ENCODE assay signal across 21 cellular contexts in the genomic region with DNA sequence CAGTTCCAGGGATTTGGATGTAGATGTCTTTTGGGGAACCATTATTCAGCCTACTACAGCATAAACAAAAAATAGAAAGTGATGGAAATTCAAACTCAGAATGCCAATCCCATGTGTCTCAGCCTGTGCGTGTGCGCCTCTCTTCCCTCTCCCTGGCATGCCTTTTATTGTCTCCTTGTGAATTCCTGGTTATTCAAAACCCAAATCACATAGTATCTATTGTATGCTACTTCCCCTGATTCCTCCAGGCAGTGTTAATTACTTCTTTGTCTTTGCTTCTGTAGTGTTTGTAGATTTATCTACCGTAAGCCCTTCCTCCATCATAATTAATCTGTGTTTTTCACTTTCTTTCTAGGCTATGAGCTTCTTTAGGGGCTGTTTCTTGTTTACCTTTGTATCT.
"Had no signal": no experiment of that assay in that cellular context is flagged by ENCODE, and none has a peak within 500 bp of the region (broad histone marks: within the 10 kb centered on the region; RNA-seq: fewer than 3 reads in every experiment).

No MANE protein-coding gene starts in this region.

- H3K27me3 Mint-ChIP-seq: activated CD4-positive, alpha-beta memory T cell treated with anti-CD3 and anti-CD28 coated beads, Interleukin-2, amount 10 ng/mL, durations not matched to agents 7 days and 5 days; naive thymus-derived CD4-positive, alpha-beta T cell had no signal

- H3K27ac Mint-ChIP-seq: activated CD4-positive, alpha-beta memory T cell treated with anti-CD3 and anti-CD28 coated beads, Interleukin-2, amount 10 ng/mL, durations not matched to agents 7 days and 5 days; naive thymus-derived CD4-positive, alpha-beta T cell; stimulated activated effector memory CD8-positive, alpha-beta T cell treated with anti-CD3 and anti-CD28 coated beads, Interleukin-12 subunit alpha, Interleukin-12 subunit beta, amount 100 ng/mL, for 72 hours had no signal

- H3K36me3 ChIP-seq: cardiac muscle cell, ovary, upper lobe of right lung had no signal

- DNase-seq: activated CD4-positive, alpha-beta memory T cell treated with anti-CD3 and anti-CD28 coated beads, Interleukin-2, amount 10 ng/mL, durations not matched to agents 7 days and 5 days; activated CD4-positive, alpha-beta T cell treated with anti-CD3 and anti-CD28 coated beads for 48 hours; activated CD4-positive, CD25-positive, alpha-beta regulatory T cell; activated naive CD4-positive, alpha-beta T cell treated with anti-CD3 and anti-CD28 coated beads, Interleukin-2, amount 50 U/mL, for 16 hours; activated T-cell treated with anti-CD3 and anti-CD28 coated beads, Interleukin-2, amount 50 U/mL, for 1 hour; heart right ventricle; left lung; mucosa of descending colon; naive thymus-derived CD4-positive, alpha-beta T cell; ovary; stimulated activated CD4-positive, alpha-beta T cell treated with anti-CD3 and anti-CD28 coated beads, Interleukin-4, amount 100 ng/mL, for 24 hours; stomach; T-helper 1 cell; T-helper 9 cell; upper lobe of right lung had no signal

- H3K4me1 ChIP-seq: left lung, stomach, upper lobe of right lung had no signal

- H3K27ac ChIP-seq: cardiac muscle cell, esophagus muscularis mucosa, gastroesophageal sphincter, heart right ventricle, left lung, ovary, stomach, upper lobe of right lung had no signal

- H3K9me3 Mint-ChIP-seq: activated CD4-positive, alpha-beta memory T cell treated with anti-CD3 and anti-CD28 coated beads, Interleukin-2, amount 10 ng/mL, durations not matched to agents 7 days and 5 days; stimulated activated effector memory CD8-positive, alpha-beta T cell treated with anti-CD3 and anti-CD28 coated beads, Interleukin-12 subunit alpha, Interleukin-12 subunit beta, amount 100 ng/mL, for 72 hours had no signal

- H3K4me3 ChIP-seq: cardiac muscle cell, esophagus muscularis mucosa, gastroesophageal sphincter, heart right ventricle, left lung, mucosa of descending colon, ovary, smooth muscle cell, stomach, upper lobe of right lung had no signal

- H3K4me3 Mint-ChIP-seq: activated CD4-positive, alpha-beta memory T cell treated with anti-CD3 and anti-CD28 coated beads, Interleukin-2, amount 10 ng/mL, durations not matched to agents 7 days and 5 days; naive thymus-derived CD4-positive, alpha-beta T cell; stimulated activated effector memory CD8-positive, alpha-beta T cell treated with anti-CD3 and anti-CD28 coated beads, Interleukin-12 subunit alpha, Interleukin-12 subunit beta, amount 100 ng/mL, for 72 hours had no signal

- H3K27me3 ChIP-seq: cardiac muscle cell, esophagus muscularis mucosa, gastroesophageal sphincter, heart right ventricle, left lung, ovary, stomach, upper lobe of right lung had no signal

- ATAC-seq: gastroesophageal sphincter, heart right ventricle, left lung, mucosa of descending colon, sciatic nerve had no signal

- H3K9me3 ChIP-seq: esophagus muscularis mucosa, gastroesophageal sphincter, heart right ventricle, left lung, mucosa of descending colon, ovary, stomach, upper lobe of right lung had no signal
